ENCODE assay signal across 1 cellular context in genomic region chr22:31079095-31079642, GRCh38.
TF ChIP-seq lines count a peak whose summit lies in the region.

No MANE protein-coding gene starts in this region.

TF ChIP-seq in HepG2, 621 proteins besides CTCF, POLR2A, EP300 and RAD21 (continued from another document and continues in another):
- peak; percentile 93 for TF ChIP-seq PAXIP1 (CRISPR knock-in tag; conservative IDR thresholded peaks at IDR 0.05)
- TF ChIP-seq ZNF382 (CRISPR knock-in tag; IDR thresholded peaks at IDR 0.05; ENCODE audit: borderline replicate concordance): no peak
- no peak for TF ChIP-seq ZNF678 (CRISPR knock-in tag; IDR thresholded peaks at IDR 0.05)
- peak; percentile 68 for TF ChIP-seq TEAD3 (CRISPR knock-in tag; optimal IDR thresholded peaks at IDR 0.05; ENCODE audit: borderline replicate concordance)
- TF ChIP-seq ZNF329 (CRISPR knock-in tag; IDR thresholded peaks at IDR 0.05; ENCODE audit: low read depth): no peak
- TF ChIP-seq ZNF773 (CRISPR knock-in tag; IDR thresholded peaks at IDR 0.05; ENCODE audit: borderline replicate concordance): no peak
- peak; percentile 42 for TF ChIP-seq DMAP1 (CRISPR knock-in tag; IDR thresholded peaks at IDR 0.05)
- no peak for TF ChIP-seq ZFP41 (CRISPR knock-in tag; IDR thresholded peaks at IDR 0.05; ENCODE audit: borderline replicate concordance)
- no peak for TF ChIP-seq CENPT (CRISPR knock-in tag; IDR thresholded peaks at IDR 0.05; ENCODE audit: low read depth)
- TF ChIP-seq REST (IDR thresholded peaks at IDR 0.05; ENCODE audit: borderline replicate concordance in 1 of 2, low read depth in 1 of 2, low read length in 2 of 2): no peak
- no peak for TF ChIP-seq NONO (IDR thresholded peaks at IDR 0.05)
- TF ChIP-seq NONO (CRISPR knock-in tag; conservative IDR thresholded peaks at IDR 0.05): no peak; the same call in 1 of the 2 replicates
- TF ChIP-seq NCOA2 (CRISPR knock-in tag; IDR thresholded peaks at IDR 0.05): peak; percentile 69; the same call in 1 of the 2 replicates
- peak; percentile 85 for TF ChIP-seq MED1 (CRISPR knock-in tag; IDR thresholded peaks at IDR 0.05)
- no peak for TF ChIP-seq NFE2L2 (IDR thresholded peaks at IDR 0.05; ENCODE audit: low read length)
- TF ChIP-seq ZNF546 (CRISPR knock-in tag; conservative IDR thresholded peaks at IDR 0.05): no peak
- TF ChIP-seq ZNF513 (CRISPR knock-in tag; conservative IDR thresholded peaks at IDR 0.05): no peak
- no peak for TF ChIP-seq NCOA5 (CRISPR knock-in tag; IDR thresholded peaks at IDR 0.05)
- TF ChIP-seq ZNF776 (CRISPR knock-in tag; IDR thresholded peaks at IDR 0.05): no peak
- TF ChIP-seq ZSCAN5A (CRISPR knock-in tag; IDR thresholded peaks at IDR 0.05; ENCODE audit: borderline replicate concordance): 0 out of 2 replicates have a peak, but pooled peaks have one; percentile 52
- no peak; the same call in 1 of the 2 replicates for TF ChIP-seq SP4 (CRISPR knock-in tag; IDR thresholded peaks at IDR 0.05)
- no peak for TF ChIP-seq ZKSCAN8 (CRISPR knock-in tag; IDR thresholded peaks at IDR 0.05; ENCODE audit: borderline replicate concordance)
- 0 out of 2 replicates have a peak, but pooled peaks have one; percentile 46 for TF ChIP-seq ZNF230 (CRISPR knock-in tag; IDR thresholded peaks at IDR 0.05)
- TF ChIP-seq BCL6 (CRISPR knock-in tag; IDR thresholded peaks at IDR 0.05): peak; percentile 56; the same call in 1 of the 2 replicates
- no peak for TF ChIP-seq SOX6 (IDR thresholded peaks at IDR 0.05)
- TF ChIP-seq SOX6 (CRISPR knock-in tag; IDR thresholded peaks at IDR 0.05): peak; percentile 81
- no peak for TF ChIP-seq ZNF672 (CRISPR knock-in tag; IDR thresholded peaks at IDR 0.05)
- TF ChIP-seq ARID2 (CRISPR knock-in tag; IDR thresholded peaks at IDR 0.05; ENCODE audit: borderline replicate concordance): no peak
- no peak for TF ChIP-seq NFE2 (CRISPR knock-in tag; IDR thresholded peaks at IDR 0.05)
- no peak for TF ChIP-seq ZSCAN29 (CRISPR knock-in tag; conservative IDR thresholded peaks at IDR 0.05)
- no peak for TF ChIP-seq NR0B2 (CRISPR knock-in tag; IDR thresholded peaks at IDR 0.05)
- TF ChIP-seq SOX13 (IDR thresholded peaks at IDR 0.05): no peak
- TF ChIP-seq SOX13 (CRISPR knock-in tag; conservative IDR thresholded peaks at IDR 0.05 in 1 of 2, IDR thresholded peaks at IDR 0.05 in 1 of 2): peak in 1 of 2 experiments; percentile 66; a peak in 2 of 4 replicates
- peak; percentile 44; the same call in 1 of the 2 replicates for TF ChIP-seq ZMYM3 (CRISPR knock-in tag; IDR thresholded peaks at IDR 0.05)
- peak; percentile 60; the same call in 1 of the 2 replicates for TF ChIP-seq ZNF788 (CRISPR knock-in tag; IDR thresholded peaks at IDR 0.05; ENCODE audit: borderline replicate concordance)
- TF ChIP-seq ARNT2 (CRISPR knock-in tag; IDR thresholded peaks at IDR 0.05; ENCODE audit: low read depth): 0 out of 2 replicates have a peak, but pooled peaks have one; percentile 28
- TF ChIP-seq FOXP4 (CRISPR knock-in tag; IDR thresholded peaks at IDR 0.05): peak; percentile 96
- TF ChIP-seq FOXC1 (CRISPR knock-in tag; IDR thresholded peaks at IDR 0.05; ENCODE audit: borderline replicate concordance): no peak
- TF ChIP-seq HNRNPH1 (optimal IDR thresholded peaks at IDR 0.05; ENCODE audit: low read depth, low read length): no peak
- TF ChIP-seq BORCS8-MEF2B (CRISPR knock-in tag; IDR thresholded peaks at IDR 0.05): peak; percentile 65
- TF ChIP-seq ZNF691 (CRISPR knock-in tag; IDR thresholded peaks at IDR 0.05; ENCODE audit: borderline replicate concordance, low read depth): 0 out of 2 replicates have a peak, but pooled peaks have one; percentile 27
- TF ChIP-seq FOXJ3 (CRISPR knock-in tag; IDR thresholded peaks at IDR 0.05; ENCODE audit: borderline replicate concordance): 0 out of 2 replicates have a peak, but pooled peaks have one; percentile 54
- TF ChIP-seq ESRRA (CRISPR knock-in tag; IDR thresholded peaks at IDR 0.05; ENCODE audit: low read depth): no peak
- TF ChIP-seq ZNF569 (CRISPR knock-in tag; IDR thresholded peaks at IDR 0.05; ENCODE audit: borderline replicate concordance): no peak
- TF ChIP-seq TGIF2 (CRISPR knock-in tag; IDR thresholded peaks at IDR 0.05): 0 out of 2 replicates have a peak, but pooled peaks have one; percentile 1
- TF ChIP-seq ZNF331 (CRISPR knock-in tag; IDR thresholded peaks at IDR 0.05): 0 out of 2 replicates have a peak, but pooled peaks have one; percentile 27
- no peak for TF ChIP-seq DNMT1 (CRISPR knock-in tag; IDR thresholded peaks at IDR 0.05)
- peak; percentile 50; the same call in 1 of the 2 replicates for TF ChIP-seq ZNF724P (CRISPR knock-in tag; IDR thresholded peaks at IDR 0.05; ENCODE audit: borderline replicate concordance)
- no peak for TF ChIP-seq ZNF44 (CRISPR knock-in tag; IDR thresholded peaks at IDR 0.05)
- no peak for TF ChIP-seq NFKBIZ (CRISPR knock-in tag; IDR thresholded peaks at IDR 0.05)
- no peak for TF ChIP-seq MXD4 (CRISPR knock-in tag; IDR thresholded peaks at IDR 0.05)
- TF ChIP-seq ZBTB38 (CRISPR knock-in tag; IDR thresholded peaks at IDR 0.05): peak; percentile 60; the same call in 1 of the 2 replicates
- no peak for TF ChIP-seq THAP8 (CRISPR knock-in tag; IDR thresholded peaks at IDR 0.05; ENCODE audit: borderline replicate concordance)
- TF ChIP-seq AKAP8 (CRISPR knock-in tag; IDR thresholded peaks at IDR 0.05): peak; percentile 36; the same call in 1 of the 2 replicates
- TF ChIP-seq KLF15 (CRISPR knock-in tag; IDR thresholded peaks at IDR 0.05; ENCODE audit: borderline replicate concordance): no peak
- TF ChIP-seq YEATS2 (CRISPR knock-in tag; IDR thresholded peaks at IDR 0.05; ENCODE audit: borderline replicate concordance): no peak; the same call in 1 of the 2 replicates
- TF ChIP-seq ARID3A (IDR thresholded peaks at IDR 0.05; ENCODE audit: low read depth, low read length): no peak
- TF ChIP-seq ZNF768 (CRISPR knock-in tag; IDR thresholded peaks at IDR 0.05): no peak
